Comparison of ENCODE assay signal across 1 cellular context in the genomic region with DNA sequence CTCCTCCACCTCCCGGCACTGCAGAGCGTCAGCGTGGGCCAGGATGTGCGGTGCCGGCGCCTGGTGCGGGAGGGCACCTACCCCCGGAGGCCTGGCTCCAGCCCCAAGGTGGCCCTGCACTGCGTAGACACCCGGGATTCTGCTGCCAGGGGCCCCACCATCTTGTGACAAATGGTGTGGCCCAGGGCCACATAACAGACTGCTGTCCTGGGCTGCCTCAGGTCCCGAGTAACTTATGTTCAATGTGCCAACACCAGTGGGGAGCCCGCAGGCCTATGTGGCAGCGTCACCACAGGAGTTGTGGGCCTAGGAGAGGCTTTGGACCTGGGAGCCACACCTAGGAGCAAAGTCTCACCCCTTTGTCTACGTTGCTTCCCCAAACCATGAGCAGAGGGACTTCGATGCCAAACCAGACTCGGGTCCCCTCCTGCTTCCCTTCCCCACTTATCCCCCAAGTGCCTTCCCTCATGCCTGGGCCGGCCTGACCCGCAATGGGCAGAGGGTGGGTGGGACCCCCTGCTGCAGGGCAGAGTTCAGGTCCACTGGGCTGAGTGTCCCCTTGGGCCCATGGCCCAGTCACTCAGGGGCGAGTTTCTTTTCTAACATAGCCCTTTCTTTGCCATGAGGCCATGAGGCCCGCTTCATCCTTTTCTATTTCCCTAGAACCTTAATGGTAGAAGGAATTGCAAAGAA.
TF ChIP-seq lines count a peak whose summit lies in the region.

No MANE protein-coding gene starts in this region.

TF ChIP-seq in HepG2, 621 proteins besides CTCF, POLR2A, EP300 and RAD21 (continued from another document):
- TF ChIP-seq, protein P1, sequence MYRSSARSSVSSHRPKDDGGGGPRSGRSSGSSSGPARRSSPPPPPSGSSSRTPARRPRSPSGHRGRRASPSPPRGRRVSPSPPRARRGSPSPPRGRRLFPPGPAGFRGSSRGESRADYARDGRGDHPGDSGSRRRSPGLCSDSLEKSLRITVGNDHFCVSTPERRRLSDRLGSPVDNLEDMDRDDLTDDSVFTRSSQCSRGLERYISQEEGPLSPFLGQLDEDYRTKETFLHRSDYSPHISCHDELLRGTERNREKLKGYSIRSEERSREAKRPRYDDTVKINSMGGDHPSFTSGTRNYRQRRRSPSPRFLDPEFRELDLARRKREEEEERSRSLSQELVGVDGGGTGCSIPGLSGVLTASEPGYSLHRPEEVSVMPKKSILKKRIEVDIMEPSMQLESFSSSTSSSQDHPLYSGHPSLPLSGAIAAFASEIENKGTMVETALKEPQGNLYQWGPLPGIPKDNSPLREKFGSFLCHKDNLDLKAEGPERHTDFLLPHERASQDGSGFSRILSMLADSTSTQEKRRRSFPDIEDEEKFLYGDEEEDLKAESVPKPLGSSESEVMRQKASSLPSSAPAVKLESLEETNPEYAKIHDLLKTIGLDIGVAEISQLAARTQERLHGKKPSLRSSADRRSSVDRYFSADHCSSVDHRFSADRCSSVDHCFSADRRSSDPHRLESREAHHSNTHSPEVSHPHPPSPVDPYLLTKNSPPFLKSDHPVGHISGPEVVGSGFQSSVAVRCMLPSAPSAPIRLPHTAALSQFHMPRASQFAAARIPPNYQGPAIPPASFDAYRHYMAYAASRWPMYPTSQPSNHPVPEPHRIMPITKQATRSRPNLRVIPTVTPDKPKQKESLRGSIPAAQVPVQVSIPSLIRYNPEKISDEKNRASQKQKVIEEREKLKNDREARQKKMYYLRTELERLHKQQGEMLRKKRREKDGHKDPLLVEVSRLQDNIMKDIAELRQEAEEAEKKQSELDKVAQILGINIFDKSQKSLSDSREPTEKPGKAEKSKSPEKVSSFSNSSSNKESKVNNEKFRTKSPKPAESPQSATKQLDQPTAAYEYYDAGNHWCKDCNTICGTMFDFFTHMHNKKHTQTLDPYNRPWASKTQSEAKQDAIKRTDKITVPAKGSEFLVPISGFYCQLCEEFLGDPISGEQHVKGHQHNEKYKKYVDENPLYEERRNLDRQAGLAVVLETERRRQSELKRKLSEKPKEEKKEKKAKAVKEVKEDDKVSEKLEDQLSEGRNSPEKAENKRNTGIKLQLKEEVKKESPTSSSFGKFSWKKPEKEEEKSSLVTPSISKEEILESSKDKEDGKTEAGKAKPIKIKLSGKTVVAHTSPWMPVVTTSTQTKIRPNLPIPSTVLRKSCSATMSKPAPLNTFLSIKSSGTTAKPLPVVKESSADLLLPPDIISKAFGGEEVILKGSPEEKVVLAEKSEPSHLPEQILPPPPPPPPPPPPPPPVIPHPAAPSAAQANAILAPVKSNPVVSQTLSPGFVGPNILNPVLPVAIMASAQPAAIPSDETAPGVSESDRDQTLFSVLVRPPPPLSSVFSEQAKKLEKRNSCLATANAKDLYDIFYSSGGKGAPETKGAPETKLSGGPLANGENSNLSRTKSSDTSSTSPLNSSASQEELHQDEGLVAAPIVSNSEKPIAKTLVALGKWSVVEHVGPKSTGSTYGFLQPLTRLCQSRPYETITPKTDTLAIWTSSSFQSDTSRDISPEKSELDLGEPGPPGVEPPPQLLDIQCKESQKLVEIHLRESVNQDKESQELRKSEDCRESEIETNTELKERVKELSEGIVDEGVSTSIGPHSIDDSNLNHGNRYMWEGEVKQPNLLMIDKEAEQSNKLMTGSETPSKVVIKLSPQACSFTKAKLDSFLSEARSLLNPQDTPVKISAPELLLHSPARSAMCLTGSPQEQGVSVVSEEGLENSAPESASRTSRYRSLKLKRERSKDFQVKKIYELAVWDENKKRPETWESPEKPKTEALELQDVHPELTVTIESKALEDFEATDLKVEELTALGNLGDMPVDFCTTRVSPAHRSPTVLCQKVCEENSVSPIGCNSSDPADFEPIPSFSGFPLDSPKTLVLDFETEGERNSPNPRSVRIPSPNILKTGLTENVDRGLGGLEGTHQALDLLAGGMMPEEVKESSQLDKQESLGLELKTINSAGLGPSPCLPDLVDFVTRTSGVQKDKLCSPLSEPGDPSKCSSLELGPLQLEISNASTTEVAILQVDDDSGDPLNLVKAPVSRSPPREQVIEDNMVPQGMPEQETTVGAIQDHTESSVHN (CRISPR knock-in tag; IDR thresholded peaks at IDR 0.05): no peak
- TF ChIP-seq, protein P2, sequence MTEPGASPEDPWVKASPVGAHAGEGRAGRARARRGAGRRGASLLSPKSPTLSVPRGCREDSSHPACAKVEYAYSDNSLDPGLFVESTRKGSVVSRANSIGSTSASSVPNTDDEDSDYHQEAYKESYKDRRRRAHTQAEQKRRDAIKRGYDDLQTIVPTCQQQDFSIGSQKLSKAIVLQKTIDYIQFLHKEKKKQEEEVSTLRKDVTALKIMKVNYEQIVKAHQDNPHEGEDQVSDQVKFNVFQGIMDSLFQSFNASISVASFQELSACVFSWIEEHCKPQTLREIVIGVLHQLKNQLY (CRISPR knock-in tag; IDR thresholded peaks at IDR 0.05): no peak
- TF ChIP-seq TOPORS (CRISPR knock-in tag; IDR thresholded peaks at IDR 0.05): no peak
